In the genomic region with DNA sequence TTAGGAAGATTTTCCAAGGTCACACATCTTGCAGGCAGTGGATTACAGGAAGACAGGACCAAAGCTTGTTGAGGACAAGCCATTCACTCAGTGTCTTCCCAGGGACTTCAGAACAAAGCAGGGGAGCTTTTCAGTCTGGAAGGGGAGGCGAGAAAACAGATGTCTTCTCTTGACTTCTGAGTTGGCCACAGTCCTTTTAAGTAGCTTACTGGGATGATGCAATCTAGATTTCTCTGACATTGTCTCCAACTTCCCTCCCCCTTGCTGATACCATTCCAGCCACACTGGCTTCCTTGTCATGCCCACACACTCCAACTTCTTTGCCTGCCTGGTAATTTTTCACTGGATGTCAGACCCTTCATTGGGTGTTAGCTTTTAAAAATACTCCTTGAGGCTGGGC, we compare ENCODE assay signal across 1 cellular context.
TF ChIP-seq lines count a peak whose summit lies in the region.

No MANE protein-coding gene starts in this region.

TF ChIP-seq in K562, 482 proteins besides CTCF, POLR2A, EP300 and RAD21 (continued from another document and continues in another):
- TF ChIP-seq ZNF431 (CRISPR knock-in tag; IDR thresholded peaks at IDR 0.05), result no peak
- no peak for TF ChIP-seq ZNF511 (CRISPR knock-in tag; IDR thresholded peaks at IDR 0.05)
- no peak for TF ChIP-seq HOMEZ (CRISPR knock-in tag; IDR thresholded peaks at IDR 0.05)
- no peak for TF ChIP-seq ATF1 (CRISPR knock-in tag; IDR thresholded peaks at IDR 0.05)
- TF ChIP-seq ATF1 (tag; IDR thresholded peaks at IDR 0.05), result peak; percentile 39
- peak in 1 of 2 experiments; percentile 32; a peak in 1 of 4 replicates for TF ChIP-seq RCOR1 (IDR thresholded peaks at IDR 0.05; ENCODE audit: borderline replicate concordance in 1 of 2, low read depth in 2 of 2, low read length in 2 of 2)
- no peak for TF ChIP-seq NUFIP1 (IDR thresholded peaks at IDR 0.05; ENCODE audit: partially characterized antibody)
- TF ChIP-seq, protein P1, sequence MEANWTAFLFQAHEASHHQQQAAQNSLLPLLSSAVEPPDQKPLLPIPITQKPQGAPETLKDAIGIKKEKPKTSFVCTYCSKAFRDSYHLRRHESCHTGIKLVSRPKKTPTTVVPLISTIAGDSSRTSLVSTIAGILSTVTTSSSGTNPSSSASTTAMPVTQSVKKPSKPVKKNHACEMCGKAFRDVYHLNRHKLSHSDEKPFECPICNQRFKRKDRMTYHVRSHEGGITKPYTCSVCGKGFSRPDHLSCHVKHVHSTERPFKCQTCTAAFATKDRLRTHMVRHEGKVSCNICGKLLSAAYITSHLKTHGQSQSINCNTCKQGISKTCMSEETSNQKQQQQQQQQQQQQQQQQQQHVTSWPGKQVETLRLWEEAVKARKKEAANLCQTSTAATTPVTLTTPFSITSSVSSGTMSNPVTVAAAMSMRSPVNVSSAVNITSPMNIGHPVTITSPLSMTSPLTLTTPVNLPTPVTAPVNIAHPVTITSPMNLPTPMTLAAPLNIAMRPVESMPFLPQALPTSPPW (CRISPR knock-in tag; IDR thresholded peaks at IDR 0.05), result peak; percentile 54
- TF ChIP-seq ZNF24 (IDR thresholded peaks at IDR 0.05), result no peak
- no peak for TF ChIP-seq HMG20B (CRISPR knock-in tag; IDR thresholded peaks at IDR 0.05)
- no peak for TF ChIP-seq ZNF57 (CRISPR knock-in tag; IDR thresholded peaks at IDR 0.05)
- no peak for TF ChIP-seq SAFB (IDR thresholded peaks at IDR 0.05; ENCODE audit: borderline replicate concordance, low read depth, low read length)
- no peak for TF ChIP-seq CBFB (CRISPR knock-in tag; IDR thresholded peaks at IDR 0.05)
- TF ChIP-seq MAX (CRISPR knock-in tag; IDR thresholded peaks at IDR 0.05), result no peak
- TF ChIP-seq MTA1 (IDR thresholded peaks at IDR 0.05; ENCODE audit: borderline replicate concordance), result no peak
- no peak for TF ChIP-seq MECOM (CRISPR knock-in tag; IDR thresholded peaks at IDR 0.05)
- no peak for TF ChIP-seq ZNF785 (CRISPR knock-in tag; IDR thresholded peaks at IDR 0.05)
- TF ChIP-seq ZNF41 (CRISPR knock-in tag; conservative IDR thresholded peaks at IDR 0.05), result no peak
- TF ChIP-seq ADNP (tag; IDR thresholded peaks at IDR 0.05), result no peak
- TF ChIP-seq, protein P2, sequence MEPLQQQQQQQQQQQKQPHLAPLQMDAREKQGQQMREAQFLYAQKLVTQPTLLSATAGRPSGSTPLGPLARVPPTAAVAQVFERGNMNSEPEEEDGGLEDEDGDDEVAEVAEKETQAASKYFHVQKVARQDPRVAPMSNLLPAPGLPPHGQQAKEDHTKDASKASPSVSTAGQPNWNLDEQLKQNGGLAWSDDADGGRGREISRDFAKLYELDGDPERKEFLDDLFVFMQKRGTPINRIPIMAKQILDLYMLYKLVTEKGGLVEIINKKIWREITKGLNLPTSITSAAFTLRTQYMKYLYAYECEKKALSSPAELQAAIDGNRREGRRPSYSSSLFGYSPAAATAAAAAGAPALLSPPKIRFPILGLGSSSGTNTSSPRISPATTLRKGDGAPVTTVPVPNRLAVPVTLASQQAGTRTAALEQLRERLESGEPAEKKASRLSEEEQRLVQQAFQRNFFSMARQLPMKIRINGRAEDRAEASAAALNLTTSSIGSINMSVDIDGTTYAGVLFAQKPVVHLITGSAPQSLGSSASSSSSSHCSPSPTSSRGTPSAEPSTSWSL (CRISPR knock-in tag; IDR thresholded peaks at IDR 0.05; ENCODE audit: borderline replicate concordance), result no peak
- TF ChIP-seq EWSR1 (IDR thresholded peaks at IDR 0.05; ENCODE audit: borderline replicate concordance, low read depth, partially characterized antibody), result no peak
- TF ChIP-seq ZNF408 (CRISPR knock-in tag; IDR thresholded peaks at IDR 0.05; ENCODE audit: low read depth), result no peak
- 0 out of 2 replicates have a peak, but pooled peaks have one; percentile 20 for TF ChIP-seq ESRRA (IDR thresholded peaks at IDR 0.05; ENCODE audit: borderline replicate concordance, low read depth)
- TF ChIP-seq LEF1 (IDR thresholded peaks at IDR 0.05), result peak; percentile 40; the same call in 1 of the 2 replicates
- TF ChIP-seq SPI1 (IDR thresholded peaks at IDR 0.05; ENCODE audit: borderline replicate concordance, low read depth, low read length), result peak; percentile 23; the same call in 1 of the 2 replicates
- no peak for TF ChIP-seq RAD51 (IDR thresholded peaks at IDR 0.05; ENCODE audit: borderline replicate concordance, low read depth)
- TF ChIP-seq ZNF436 (CRISPR knock-in tag; IDR thresholded peaks at IDR 0.05), result no peak
- TF ChIP-seq KLF13 (tag; IDR thresholded peaks at IDR 0.05; ENCODE audit: borderline replicate concordance, low read depth), result no peak
- peak; percentile 87 for TF ChIP-seq SMAD4 (CRISPR knock-in tag; conservative IDR thresholded peaks at IDR 0.05)
- TF ChIP-seq, protein P3, sequence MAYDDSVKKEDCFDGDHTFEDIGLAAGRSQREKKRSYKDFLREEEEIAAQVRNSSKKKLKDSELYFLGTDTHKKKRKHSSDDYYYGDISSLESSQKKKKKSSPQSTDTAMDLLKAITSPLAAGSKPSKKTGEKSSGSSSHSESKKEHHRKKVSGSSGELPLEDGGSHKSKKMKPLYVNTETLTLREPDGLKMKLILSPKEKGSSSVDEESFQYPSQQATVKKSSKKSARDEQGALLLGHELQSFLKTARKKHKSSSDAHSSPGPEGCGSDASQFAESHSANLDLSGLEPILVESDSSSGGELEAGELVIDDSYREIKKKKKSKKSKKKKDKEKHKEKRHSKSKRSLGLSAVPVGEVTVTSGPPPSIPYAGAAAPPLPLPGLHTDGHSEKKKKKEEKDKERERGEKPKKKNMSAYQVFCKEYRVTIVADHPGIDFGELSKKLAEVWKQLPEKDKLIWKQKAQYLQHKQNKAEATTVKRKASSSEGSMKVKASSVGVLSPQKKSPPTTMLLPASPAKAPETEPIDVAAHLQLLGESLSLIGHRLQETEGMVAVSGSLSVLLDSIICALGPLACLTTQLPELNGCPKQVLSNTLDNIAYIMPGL (CRISPR knock-in tag; IDR thresholded peaks at IDR 0.05), result no peak
- no peak for TF ChIP-seq FOXK1 (CRISPR knock-in tag; IDR thresholded peaks at IDR 0.05; ENCODE audit: borderline replicate concordance)
- no peak for TF ChIP-seq NFYB (IDR thresholded peaks at IDR 0.05; ENCODE audit: extremely low read depth, insufficient read length)
- TF ChIP-seq GTF2F1 (IDR thresholded peaks at IDR 0.05; ENCODE audit: low read depth, low read length), result no peak
- TF ChIP-seq, protein P4, sequence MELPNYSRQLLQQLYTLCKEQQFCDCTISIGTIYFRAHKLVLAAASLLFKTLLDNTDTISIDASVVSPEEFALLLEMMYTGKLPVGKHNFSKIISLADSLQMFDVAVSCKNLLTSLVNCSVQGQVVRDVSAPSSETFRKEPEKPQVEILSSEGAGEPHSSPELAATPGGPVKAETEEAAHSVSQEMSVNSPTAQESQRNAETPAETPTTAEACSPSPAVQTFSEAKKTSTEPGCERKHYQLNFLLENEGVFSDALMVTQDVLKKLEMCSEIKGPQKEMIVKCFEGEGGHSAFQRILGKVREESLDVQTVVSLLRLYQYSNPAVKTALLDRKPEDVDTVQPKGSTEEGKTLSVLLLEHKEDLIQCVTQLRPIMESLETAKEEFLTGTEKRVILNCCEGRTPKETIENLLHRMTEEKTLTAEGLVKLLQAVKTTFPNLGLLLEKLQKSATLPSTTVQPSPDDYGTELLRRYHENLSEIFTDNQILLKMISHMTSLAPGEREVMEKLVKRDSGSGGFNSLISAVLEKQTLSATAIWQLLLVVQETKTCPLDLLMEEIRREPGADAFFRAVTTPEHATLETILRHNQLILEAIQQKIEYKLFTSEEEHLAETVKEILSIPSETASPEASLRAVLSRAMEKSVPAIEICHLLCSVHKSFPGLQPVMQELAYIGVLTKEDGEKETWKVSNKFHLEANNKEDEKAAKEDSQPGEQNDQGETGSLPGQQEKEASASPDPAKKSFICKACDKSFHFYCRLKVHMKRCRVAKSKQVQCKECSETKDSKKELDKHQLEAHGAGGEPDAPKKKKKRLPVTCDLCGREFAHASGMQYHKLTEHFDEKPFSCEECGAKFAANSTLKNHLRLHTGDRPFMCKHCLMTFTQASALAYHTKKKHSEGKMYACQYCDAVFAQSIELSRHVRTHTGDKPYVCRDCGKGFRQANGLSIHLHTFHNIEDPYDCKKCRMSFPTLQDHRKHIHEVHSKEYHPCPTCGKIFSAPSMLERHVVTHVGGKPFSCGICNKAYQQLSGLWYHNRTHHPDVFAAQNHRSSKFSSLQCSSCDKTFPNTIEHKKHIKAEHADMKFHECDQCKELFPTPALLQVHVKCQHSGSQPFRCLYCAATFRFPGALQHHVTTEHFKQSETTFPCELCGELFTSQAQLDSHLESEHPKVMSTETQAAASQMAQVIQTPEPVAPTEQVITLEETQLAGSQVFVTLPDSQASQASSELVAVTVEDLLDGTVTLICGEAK (IDR thresholded peaks at IDR 0.05), result 0 out of 2 replicates have a peak, but pooled peaks have one; percentile 11
- TF ChIP-seq, protein P4 (CRISPR knock-in tag; IDR thresholded peaks at IDR 0.05), result no peak
- TF ChIP-seq ELF1 (tag; IDR thresholded peaks at IDR 0.05), result no peak
- no peak; the same call in 1 of the 2 replicates for TF ChIP-seq RNF2 (IDR thresholded peaks at IDR 0.05)
- no peak for TF ChIP-seq PCBP2 (IDR thresholded peaks at IDR 0.05; ENCODE audit: low read depth, low read length, poor library complexity, severe bottlenecking)
- TF ChIP-seq, protein P5, sequence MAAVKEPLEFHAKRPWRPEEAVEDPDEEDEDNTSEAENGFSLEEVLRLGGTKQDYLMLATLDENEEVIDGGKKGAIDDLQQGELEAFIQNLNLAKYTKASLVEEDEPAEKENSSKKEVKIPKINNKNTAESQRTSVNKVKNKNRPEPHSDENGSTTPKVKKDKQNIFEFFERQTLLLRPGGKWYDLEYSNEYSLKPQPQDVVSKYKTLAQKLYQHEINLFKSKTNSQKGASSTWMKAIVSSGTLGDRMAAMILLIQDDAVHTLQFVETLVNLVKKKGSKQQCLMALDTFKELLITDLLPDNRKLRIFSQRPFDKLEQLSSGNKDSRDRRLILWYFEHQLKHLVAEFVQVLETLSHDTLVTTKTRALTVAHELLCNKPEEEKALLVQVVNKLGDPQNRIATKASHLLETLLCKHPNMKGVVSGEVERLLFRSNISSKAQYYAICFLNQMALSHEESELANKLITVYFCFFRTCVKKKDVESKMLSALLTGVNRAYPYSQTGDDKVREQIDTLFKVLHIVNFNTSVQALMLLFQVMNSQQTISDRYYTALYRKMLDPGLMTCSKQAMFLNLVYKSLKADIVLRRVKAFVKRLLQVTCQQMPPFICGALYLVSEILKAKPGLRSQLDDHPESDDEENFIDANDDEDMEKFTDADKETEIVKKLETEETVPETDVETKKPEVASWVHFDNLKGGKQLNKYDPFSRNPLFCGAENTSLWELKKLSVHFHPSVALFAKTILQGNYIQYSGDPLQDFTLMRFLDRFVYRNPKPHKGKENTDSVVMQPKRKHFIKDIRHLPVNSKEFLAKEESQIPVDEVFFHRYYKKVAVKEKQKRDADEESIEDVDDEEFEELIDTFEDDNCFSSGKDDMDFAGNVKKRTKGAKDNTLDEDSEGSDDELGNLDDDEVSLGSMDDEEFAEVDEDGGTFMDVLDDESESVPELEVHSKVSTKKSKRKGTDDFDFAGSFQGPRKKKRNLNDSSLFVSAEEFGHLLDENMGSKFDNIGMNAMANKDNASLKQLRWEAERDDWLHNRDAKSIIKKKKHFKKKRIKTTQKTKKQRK (IDR thresholded peaks at IDR 0.05; ENCODE audit: borderline replicate concordance, low read depth, low read length), result no peak
- no peak for TF ChIP-seq THRA (IDR thresholded peaks at IDR 0.05)
